In the genomic region with DNA sequence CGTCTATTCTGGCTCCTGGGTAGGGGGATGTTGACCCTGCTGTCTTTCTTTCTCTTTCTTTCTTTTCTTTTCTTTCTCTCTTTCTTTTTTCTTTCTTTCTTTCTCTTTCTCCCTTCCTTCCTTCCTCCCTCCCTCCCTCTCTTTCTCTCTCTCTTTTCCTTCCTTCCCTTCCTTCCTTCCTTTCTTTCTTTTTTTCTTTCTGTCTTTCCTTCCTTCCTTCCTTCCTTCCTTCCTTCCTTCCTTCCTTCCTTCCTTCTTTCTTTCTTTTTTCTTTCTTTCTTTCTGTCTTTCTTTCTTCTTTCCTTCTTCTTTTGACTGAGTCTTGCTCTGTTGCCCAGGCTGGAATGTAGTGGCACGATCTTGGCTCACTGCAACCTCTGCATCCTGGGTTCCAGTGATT, we compare ENCODE assay signal across 9 cellular contexts. TPM values are rescaled to one million over a fixed set of nuclear protein-coding genes. Genes with fewer than 3 reads are reported as not detected.
"Had no signal": no experiment of that assay in that cellular context is flagged by ENCODE, and none has a peak within 500 bp of the region (broad histone marks: within the 10 kb centered on the region; RNA-seq: fewer than 3 reads in every experiment).

No MANE protein-coding gene starts in this region.

RNA-seq across cellular contexts. Expression of gene PSD2, which starts 3.0 kb away (rescaled TPM):
- total RNA-seq: dermis microvascular lymphatic vessel endothelial cell, endothelial cell of umbilical vein, epithelial cell of proximal tubule, esophagus mucosa, esophagus squamous epithelium, fibroblast of villous mesenchyme, foreskin keratinocyte, glomerular endothelial cell, hepatocyte had no signal
- polyA plus RNA-seq: endothelial cell of umbilical vein, foreskin keratinocyte, hepatocyte had no signal
